Comparison of ENCODE assay signal across 8 cellular contexts in the genomic region with DNA sequence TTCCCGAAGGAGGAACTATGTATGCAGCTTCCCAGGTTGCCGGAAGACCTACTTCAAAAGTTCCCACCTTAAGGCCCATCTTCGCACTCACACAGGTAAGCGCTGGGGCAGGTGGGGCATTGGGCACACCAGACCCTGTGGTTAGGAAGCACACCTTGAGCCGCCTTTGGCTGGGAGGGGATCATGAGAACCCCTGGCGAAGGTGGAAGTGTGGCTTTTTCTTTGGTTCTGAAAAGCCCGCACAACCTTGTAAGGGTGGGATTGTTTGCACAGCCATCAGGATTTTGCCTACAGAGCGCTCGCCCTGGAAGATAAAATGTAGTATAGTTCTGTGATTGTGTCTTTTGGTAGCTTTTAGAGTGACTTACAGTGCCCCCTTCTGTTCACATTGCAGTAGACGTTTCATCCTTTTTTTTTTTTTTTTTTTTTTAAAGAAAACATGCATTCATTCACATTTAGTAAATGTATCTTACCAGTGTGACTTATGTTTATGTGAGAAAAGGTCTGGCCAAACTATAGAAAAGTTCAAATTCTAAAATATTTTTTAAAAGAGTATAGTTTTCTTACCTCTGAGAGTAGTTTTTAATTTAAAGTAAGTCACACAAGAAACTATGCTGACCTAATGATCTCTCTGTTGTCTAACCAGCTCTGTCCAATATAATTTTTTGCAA. TPM values are rescaled to one million over a fixed set of nuclear protein-coding genes. Genes with fewer than 3 reads are reported as not detected.
DNase-seq lines count a peak whose midpoint lies in the region; ATAC-seq and TF ChIP-seq lines count a peak whose summit lies in the region.

No MANE protein-coding gene starts in this region.

- peaks cover 4% of the 10 kb centered on the region for H3K4me1 ChIP-seq in mammary epithelial cell (ENCODE audit: insufficient read depth, low read length)
- H3K4me1 ChIP-seq in right lobe of liver: peaks cover 0 to 45% (median 13%) of the 10 kb centered on the region in 4 donors

- no peaks in the 10 kb centered on the region for H4K20me1 ChIP-seq in mammary epithelial cell (ENCODE audit: insufficient read depth, low read length)

- peaks cover 11% of the 10 kb centered on the region for H3K79me2 ChIP-seq in mammary epithelial cell (ENCODE audit: insufficient read depth, low read length)

- intact Hi-C loops in mammary epithelial cell (cut with micrococcal nuclease) (loop anchor here (1.0 kb wide), 4 partner anchors 64 to 278 kb away; no protein-coding TSS in a partner anchor), right lobe of liver (cut with DNase I) (loop anchor here (5.0 kb wide), 1 partner anchor 61 kb away; no protein-coding TSS in a partner anchor)

- no peak overlapping the region for H2AFZ ChIP-seq in mammary epithelial cell (ENCODE audit: low read depth, low read length)

- in situ Hi-C loops in mammary epithelial cell (cut with MboI; ENCODE audit: low sequenced_read_pairs in 2 of 2): loop anchor here in 1 of 2 donors (5.0 kb wide), 1 partner anchor 246 kb away; no protein-coding TSS in a partner anchor

- H3K27ac ChIP-seq in mammary epithelial cell (ENCODE audit: insufficient read depth, low read depth, low read length) (no peak overlapping the region), right lobe of liver (peak overlapping the region in 1 of 3 donors; percentile 94)

- H3K4me3 ChIP-seq in AG10803 (ENCODE audit: low read length) (no peak overlapping the region), mammary epithelial cell (replicated peaks in 1 of 3; ENCODE audit: insufficient read depth in 1 of 3, low read depth in 2 of 3, low read length in 3 of 3) (no peak overlapping the region), right lobe of liver (peak overlapping the region in 1 of 3 donors; percentile 85)

- no peaks in the 10 kb centered on the region for H3K9me3 ChIP-seq in mammary epithelial cell (replicated peaks; ENCODE audit: insufficient read depth, low read length)
- no peaks in the 10 kb centered on the region for H3K9me3 ChIP-seq in right lobe of liver

- DNase-seq in AG10803 (ENCODE audit: low read depth) (peak; percentile 66), NCI-H526 treated with DMSO at 0.1 percent for 48 hours (lab: John Stamatoyannopoulos, UW) (peak; percentile 35), mammary epithelial cell (peak; percentile 32), right lobe of liver (peak in 1 of 3 donors; percentile 54), T-helper 9 cell (no peak)

- H3K36me3 ChIP-seq in mammary epithelial cell (ENCODE audit: insufficient read depth, low read length) (peaks cover 16% of the 10 kb centered on the region), right lobe of liver (peaks cover 3 to 51% (median 36%) of the 10 kb centered on the region in 4 donors)

- dilution Hi-C loops in mammary epithelial cell (cut with HindIII; ENCODE audit: low sequenced_read_pairs): no loop called here

- CTCF ChIA-PET in mammary epithelial cell (lab: Charles Lee; ENCODE audit: low non-redundant PET): interaction anchor here (0.7 to 2.0 kb wide), 4 partner anchors 60 to 278 kb away, joined by 3 to 19 read pairs (median 5); no protein-coding TSS in a partner anchor

- H3K27me3 ChIP-seq in mammary epithelial cell (ENCODE audit: insufficient read depth, low read length) (no peaks in the 10 kb centered on the region), right lobe of liver (no peaks in the 10 kb centered on the region)

- H3K4me2 ChIP-seq in mammary epithelial cell (ENCODE audit: insufficient read depth, low read depth, low read length): no peak overlapping the region

- WGBS in mammary epithelial cell (ENCODE audit: low coverage, missing lambda C conversion rate): 52% methylated on average over 10 of the region's 10 CpGs
- 21% methylated on average over 6 of the region's 10 CpGs for WGBS in right lobe of liver (ENCODE audit: insufficient coverage, low coverage, low lambda C conversion rate, missing lambda C conversion rate)

- ATAC-seq in right lobe of liver: peak in 1 of 4 donors; percentile 17
- no peak for ATAC-seq in HG02678 (IDR thresholded peaks at IDR 0.05; ENCODE audit: unreplicated experiment)
- ATAC-seq in HG03159 (IDR thresholded peaks at IDR 0.05; ENCODE audit: unreplicated experiment): no peak

- TF ChIP-seq CTCF in AG10803 (conservative IDR thresholded peaks at IDR 0.05; ENCODE audit: low read length) (peak; percentile 78), GM12874 (IDR thresholded peaks at IDR 0.05; ENCODE audit: insufficient read depth, low read depth, low read length) (peak; percentile 53), mammary epithelial cell (conservative IDR thresholded peaks at IDR 0.05 in 1 of 2, IDR thresholded peaks at IDR 0.05 in 1 of 2; ENCODE audit: extremely low read depth in 1 of 2, insufficient read depth in 1 of 2, low read depth in 1 of 2, low read length in 2 of 2) (peak; percentile 59 to 63), right lobe of liver (IDR thresholded peaks at IDR 0.05) (peak; percentile 39 to 66 (median 56))

- no TSS peak for BruUV-seq in mammary epithelial cell (replicated peaks; lab: Mats Ljungman, UMichigan)

- TF ChIP-seq POLR2A in right lobe of liver (IDR thresholded peaks at IDR 0.05): no peak

- no peak overlapping the region for H3K9ac ChIP-seq in mammary epithelial cell (ENCODE audit: insufficient read depth, low read length)

RNA-seq across cellular contexts. Expression of a gene that starts 5.3 kb away (rescaled TPM):
- total RNA-seq in mammary epithelial cell (1 to 10 TPM; 5.9 to 7.8 TPM), right lobe of liver (10 to 100 TPM; 10.9 to 40.1 (median 27.8) TPM)
- polyA plus RNA-seq in mammary epithelial cell: 7.7 TPM
- 36.0 TPM for polyA minus RNA-seq in mammary epithelial cell

RNA-seq across cellular contexts. Expression of a gene that starts 31.6 kb away (rescaled TPM):
- total RNA-seq in mammary epithelial cell: 1 to 10 TPM in 1 of 2 donors, under 1 TPM in 1; 0.73 to 3.5 TPM
- polyA plus RNA-seq in mammary epithelial cell: 0.26 TPM
- not detected for polyA minus RNA-seq in mammary epithelial cell
- under 1 TPM; 0.26 to 0.99 (median 0.55) TPM for total RNA-seq in right lobe of liver
